ENCODE assay signal across 10 cellular contexts in genomic region chr14:33435911-33436310, GRCh38.
DNase-seq lines count a peak whose midpoint lies in the region; ATAC-seq and TF ChIP-seq lines count a peak whose summit lies in the region.
"Had no signal": no experiment of that assay in that cellular context is flagged by ENCODE, and none has a peak within 500 bp of the region (broad histone marks: within the 10 kb centered on the region; RNA-seq: fewer than 3 reads in every experiment).

No MANE protein-coding gene starts in this region.

- H3K9me3 ChIP-seq in smooth muscle cell (replicated peaks; ENCODE audit: low read depth) = no peaks in the 10 kb centered on the region

- H3K4me1 ChIP-seq in smooth muscle cell (ENCODE audit: low read depth) = no peaks in the 10 kb centered on the region

- no peak for DNase-seq in activated naive CD4-positive, alpha-beta T cell treated with anti-CD3 and anti-CD28 coated beads, Interleukin-2, amount 50 U/mL, for 72 hours (ENCODE audit: low spot score in 2 of 2)
- no peak for DNase-seq in activated naive CD4-positive, alpha-beta T cell treated with Interleukin-2 at 50 U/mL for 16 hours
- peak; percentile 79 for DNase-seq in RKO (ENCODE audit: low spot score)
- peak; percentile 1 for DNase-seq in dermis blood vessel endothelial cell
- no peak for DNase-seq in smooth muscle cell (lab: John Stamatoyannopoulos, UW; ENCODE audit: unreplicated experiment)
- no peak for DNase-seq in COR-L47 (lab: John Stamatoyannopoulos, UW)
- DNase-seq in left lobe of liver (ENCODE audit: low spot score) = no peak
- DNase-seq: NCI-H146; NK-92 treated with Interleukin-12 subunit alpha and Interleukin-12 subunit beta, amount 100 ng/mL, for 24 hours had no signal

- H3K36me3 Mint-ChIP-seq in activated naive CD4-positive, alpha-beta T cell treated with anti-CD3 and anti-CD28 coated beads, Interleukin-2, amount 50 U/mL, for 72 hours = no peaks in the 10 kb centered on the region

- H3K9ac ChIP-seq in smooth muscle cell (ENCODE audit: low read depth) = no peak overlapping the region

- no peak overlapping the region for H3K27ac ChIP-seq in smooth muscle cell (ENCODE audit: low read depth)

- H3K36me3 ChIP-seq in smooth muscle cell (ENCODE audit: low read depth) = no peaks in the 10 kb centered on the region

- H3K27ac Mint-ChIP-seq in activated naive CD4-positive, alpha-beta T cell treated with anti-CD3 and anti-CD28 coated beads, Interleukin-2, amount 50 U/mL, for 72 hours = peak overlapping the region in 1 of 2 donors; percentile 17

- no peaks in the 10 kb centered on the region for H4K20me1 ChIP-seq in smooth muscle cell (ENCODE audit: low read depth)

- H3K4me2 ChIP-seq in smooth muscle cell = peak overlapping the region; percentile 34

- no peaks in the 10 kb centered on the region for H3K79me2 ChIP-seq in smooth muscle cell (ENCODE audit: low read depth)

- no peaks in the 10 kb centered on the region for H3K27me3 ChIP-seq in smooth muscle cell (ENCODE audit: low read depth)

- no peaks in the 10 kb centered on the region for H3F3A ChIP-seq in smooth muscle cell (ENCODE audit: low read depth)

- H3K9me3 Mint-ChIP-seq in activated naive CD4-positive, alpha-beta T cell treated with anti-CD3 and anti-CD28 coated beads, Interleukin-2, amount 50 U/mL, for 72 hours = no peaks in the 10 kb centered on the region

- TF ChIP-seq CTCF in smooth muscle cell (IDR thresholded peaks at IDR 0.05; ENCODE audit: borderline replicate concordance, insufficient read depth, poor library complexity, severe bottlenecking) = no peak

- H3K4me3 ChIP-seq in smooth muscle cell = no peak overlapping the region

- WGBS in smooth muscle cell (ENCODE audit: low lambda C conversion rate) = 34% methylated on average over 6 of the region's 6 CpGs

- peak; percentile 68 to 94 for ATAC-seq in activated naive CD4-positive, alpha-beta T cell treated with anti-CD3 and anti-CD28 coated beads, Interleukin-2, amount 50 U/mL, for 72 hours
- ATAC-seq in left lobe of liver (no peak), HG03280 (IDR thresholded peaks at IDR 0.05; ENCODE audit: unreplicated experiment) (no peak)

- no peak overlapping the region for H2AFZ ChIP-seq in smooth muscle cell (ENCODE audit: low read depth)

Comparison
In these comparisons a context has a peak if more than half of its experiments do, and no peak if none do; other contexts are left out.
1. ATAC-seq: peak in activated naive CD4-positive, alpha-beta T cell treated with anti-CD3 and anti-CD28 coated beads, Interleukin-2, amount 50 U/mL, for 72 hours (2 of 2); none in left lobe of liver (single experiment) and HG03280 (single experiment).
2. DNase-seq: peak in RKO (single experiment) and dermis blood vessel endothelial cell (single experiment); none in activated naive CD4-positive, alpha-beta T cell treated with anti-CD3 and anti-CD28 coated beads, Interleukin-2, amount 50 U/mL, for 72 hours (0 of 2), activated naive CD4-positive, alpha-beta T cell treated with Interleukin-2 at 50 U/mL for 16 hours (single experiment), smooth muscle cell (single experiment), COR-L47 (single experiment) and left lobe of liver (single experiment).